Comparison of ENCODE assay signal across 17 cellular contexts in the genomic region with DNA sequence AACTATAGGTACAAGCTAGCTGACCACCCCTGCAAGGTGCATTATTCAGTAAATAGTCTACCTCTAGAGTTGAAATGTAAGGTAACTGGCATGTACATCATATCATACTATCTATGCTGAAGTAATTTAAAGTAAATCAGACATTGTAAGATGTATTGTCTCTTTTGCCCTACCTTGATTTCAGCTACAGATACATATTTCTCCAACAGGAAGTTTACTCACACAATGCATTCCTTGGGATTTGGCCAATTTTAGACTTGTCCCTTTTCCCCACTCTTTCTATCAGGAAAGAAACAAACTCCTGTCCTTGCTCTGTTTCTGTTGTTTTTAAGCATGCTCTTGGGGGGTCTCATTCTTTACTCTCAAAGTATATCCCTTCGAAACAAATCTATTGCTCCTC. TPM values are rescaled to one million over a fixed set of nuclear protein-coding genes. Genes with fewer than 3 reads are reported as not detected.
"Had no signal": no experiment of that assay in that cellular context is flagged by ENCODE, and none has a peak within 500 bp of the region (broad histone marks: within the 10 kb centered on the region; RNA-seq: fewer than 3 reads in every experiment).

No MANE protein-coding gene starts in this region.

- H3K36me3 ChIP-seq: adrenal gland, cardiac muscle cell, colonic mucosa, prostate gland had no signal

- FAIRE-seq: TTC549 had no signal

- H3K27me3 ChIP-seq: adrenal gland, cardiac muscle cell, colonic mucosa had no signal

- H3K27ac ChIP-seq: adrenal gland, cardiac muscle cell, colonic mucosa, prostate gland had no signal

- H3K4me3 ChIP-seq: adrenal gland, cardiac muscle cell, colonic mucosa, prostate gland had no signal

- H3K4me1 ChIP-seq: adrenal gland, colonic mucosa, prostate gland had no signal

- DNase-seq: activated CD4-positive, alpha-beta T cell treated with anti-CD3 and anti-CD28 coated beads, Interleukin-2, amount 10 ng/mL, durations not matched to agents 7 days and 5 days; activated CD4-positive, CD25-positive, alpha-beta regulatory T cell; activated naive CD4-positive, alpha-beta T cell treated with anti-CD3 and anti-CD28 coated beads for 36 hours; activated T-cell treated with anti-CD3 and anti-CD28 coated beads for 4 hours; adrenal gland; colonic mucosa; hypothalamus; left cardiac atrium; natural killer cell; stimulated activated CD4-positive, alpha-beta T cell treated with anti-CD3 and anti-CD28 coated beads, Interleukin-12 subunit alpha, Interleukin-12 subunit beta, amount 100 ng/mL, for 4 hours; stimulated activated naive CD4-positive, alpha-beta T cell treated with Interleukin-2 at 50 U/mL for 16 hours; T-helper 2 cell had no signal

- ATAC-seq: activated T-helper 17 cell treated with anti-CD3 and anti-CD28 coated beads, Interleukin-2, amount 50 U/mL, for 72 hours; left cardiac atrium; natural killer cell; sciatic nerve had no signal

- H3K9me3 ChIP-seq: adrenal gland, colonic mucosa, prostate gland had no signal

RNA-seq across cellular contexts. Expression of a gene that starts 58.5 kb away (rescaled TPM):
- total RNA-seq: natural killer cell had no signal
